ENCODE assay signal across 21 cellular contexts in the genomic region with DNA sequence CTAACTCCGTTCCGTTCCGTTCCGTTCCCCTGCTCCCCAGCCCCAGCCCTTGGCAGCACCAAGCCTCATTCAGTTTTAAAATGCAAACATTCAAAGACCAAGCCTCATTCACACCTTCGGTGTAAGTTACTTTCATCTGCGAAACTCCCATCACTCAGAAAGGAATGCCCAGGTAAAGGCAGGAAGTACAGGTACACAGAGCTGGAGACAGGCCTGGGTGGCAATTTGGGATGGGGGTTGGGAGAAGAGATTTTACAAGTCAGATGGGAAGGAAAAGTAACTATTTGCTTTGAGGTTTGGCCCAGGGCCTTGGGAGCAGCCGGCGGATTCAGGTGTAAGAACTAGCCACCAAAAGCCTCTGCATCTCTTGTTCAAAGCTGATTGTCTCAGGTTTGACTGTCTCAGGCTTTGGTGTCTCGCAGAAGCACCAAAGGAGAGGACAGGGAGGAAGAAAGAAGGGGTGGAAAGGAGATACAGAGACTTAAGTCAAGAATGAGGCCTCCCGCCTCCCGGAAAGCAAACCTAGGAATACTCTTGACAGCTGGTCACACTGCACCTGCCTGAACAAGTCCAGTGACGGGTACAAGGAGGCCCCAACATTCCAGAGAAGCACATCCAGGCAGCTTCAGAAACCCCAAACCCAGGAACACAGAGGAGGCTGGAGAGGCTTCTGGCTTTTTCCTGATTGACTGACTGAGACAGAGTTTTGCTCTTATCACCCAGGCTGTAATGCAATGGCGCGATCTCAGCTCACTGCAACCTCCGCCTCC. TPM values are rescaled to one million over a fixed set of nuclear protein-coding genes. Genes with fewer than 3 reads are reported as not detected.
A peak's percentile ranks its signal among the peaks of the same experiment; 100 is the strongest.
DNase-seq lines count a peak whose midpoint lies in the region; ATAC-seq, FAIRE-seq and TF ChIP-seq lines count a peak whose summit lies in the region.
"Had no signal": no experiment of that assay in that cellular context is flagged by ENCODE, and none has a peak within 500 bp of the region (broad histone marks: within the 10 kb centered on the region; RNA-seq: fewer than 3 reads in every experiment).

No MANE protein-coding gene starts in this region.

- H2BK5ac ChIP-seq in trophoblast cell (ENCODE audit: low read depth, low read length, poor library complexity), result no peak overlapping the region

- FAIRE-seq in GM19239 (lab: Jason Lieb, UNC), result no peak
- FAIRE-seq: GM12878 had no signal

- no TSS peak for BruUV-seq in PC-3 (replicated peaks; lab: Mats Ljungman, UMichigan)

- H3K9me3 ChIP-seq in PC-3 (ENCODE audit: low read length), result no peaks in the 10 kb centered on the region
- H3K9me3 ChIP-seq in esophagus squamous epithelium, result no peaks in the 10 kb centered on the region
- no peaks in the 10 kb centered on the region for H3K9me3 ChIP-seq in trophoblast cell (ENCODE audit: insufficient read depth, low read depth, low read length)
- H3K9me3 ChIP-seq: gastroesophageal sphincter, tibial nerve had no signal

- intact Hi-C loops in PC-3 (cut with micrococcal nuclease) (loop anchor here (10.0 kb wide), 1 partner anchor 50 kb away; the partner anchor contains the start of gene NXN), esophagus squamous epithelium (cut with DNase I) (no loop called here)

- POLR2A ChIA-PET in PC-3 (lab: Charles Lee; ENCODE audit: unreplicated experiment), result no interaction called here

- no peak overlapping the region for H2BK120ac ChIP-seq in trophoblast cell (ENCODE audit: insufficient read depth, low read length, poor library complexity)

- peak; percentile 72 for DNase-seq in ELF-1 (ENCODE audit: low read depth, low spot score)
- peak; percentile 77 for DNase-seq in PC-3
- DNase-seq in esophagus squamous epithelium (lab: John Stamatoyannopoulos, UW), result no peak
- DNase-seq in trophoblast cell, result no peak
- DNase-seq in NCI-H2107 (lab: John Stamatoyannopoulos, UW), result no peak
- DNase-seq in GM19239 (ENCODE audit: insufficient read length, low spot score), result no peak
- no peak for DNase-seq in stimulated activated CD4-positive, alpha-beta T cell treated with anti-CD3 and anti-CD28 coated beads, Interleukin-4, amount 100 ng/mL, for 1 hour
- DNase-seq: activated CD4-positive, alpha-beta T cell treated with anti-CD3 and anti-CD28 coated beads, Interleukin-2, amount 10 ng/mL, durations not matched to agents 24 days and 14 days; caudate nucleus; CD8-positive, alpha-beta memory T cell; HFFc6; immature natural killer cell; KBM-7; NCI-H226; occipital lobe; stimulated activated CD4-positive, alpha-beta T cell treated with anti-CD3 and anti-CD28 coated beads, Interleukin-4, amount 100 ng/mL, for 24 hours had no signal

- no peak overlapping the region for H3K23ac ChIP-seq in trophoblast cell (ENCODE audit: low read length)

- H3F3A ChIP-seq in PC-3 (ENCODE audit: low read length, unreplicated experiment), result no peaks in the 10 kb centered on the region

- H3K18ac ChIP-seq in trophoblast cell (ENCODE audit: low read length), result no peak overlapping the region

- CTCF ChIA-PET in PC-3 (lab: Charles Lee), result interaction anchor here (0.7 kb wide), 1 partner anchor 45 kb away, joined by 4 read pairs; no protein-coding TSS in a partner anchor

- H3K4ac ChIP-seq in trophoblast cell (ENCODE audit: low read depth, low read length), result peak overlapping the region; percentile 1

- peaks cover 43% of the 10 kb centered on the region for H3K4me1 ChIP-seq in PC-3 (ENCODE audit: insufficient read depth, low read length)
- H3K4me1 ChIP-seq in esophagus squamous epithelium, result peaks cover 12 to 81% (median 42%) of the 10 kb centered on the region in 3 donors
- peaks cover 18 to 21% of the 10 kb centered on the region in 2 experiments for H3K4me1 ChIP-seq in trophoblast cell (ENCODE audit: control insufficient read depth in 1 of 2, insufficient read depth in 2 of 2, low read length in 2 of 2)

- no peak overlapping the region for H3K14ac ChIP-seq in trophoblast cell (ENCODE audit: low read length)

- H3K9ac ChIP-seq in PC-3 (ENCODE audit: low read length) (no peak overlapping the region), trophoblast cell (ENCODE audit: low read length) (no peak overlapping the region)

- H3K36me3 ChIP-seq in PC-3 (ENCODE audit: low read depth, low read length) (no peaks in the 10 kb centered on the region), esophagus squamous epithelium (peaks cover 0 to 13% (median 0%) of the 10 kb centered on the region in 3 donors), trophoblast cell (ENCODE audit: control insufficient read depth in 1 of 2, insufficient read depth in 2 of 2, low read length in 2 of 2) (peaks cover 7 to 8% of the 10 kb centered on the region in 2 experiments)
- H3K36me3 ChIP-seq: tibial nerve had no signal

- peaks cover 3% of the 10 kb centered on the region; the same call in 1 of the 2 replicates for H4K20me1 ChIP-seq in PC-3 (ENCODE audit: low read length)

- peaks cover 6% of the 10 kb centered on the region for H3K79me1 ChIP-seq in trophoblast cell (ENCODE audit: low read length)

- WGBS in esophagus squamous epithelium, 2 donors, result 46 to 56% methylated on average over 9 to 14 of the region's 15 CpGs
- no CpG with 5 or more reads among the region's 15 CpGs for WGBS in trophoblast cell (ENCODE audit: extremely low coverage, insufficient coverage, insufficient read length)

- no peak overlapping the region for H3K27ac ChIP-seq in PC-3 (ENCODE audit: low read length)
- peak overlapping the region; percentile 44 to 85 (median 63) for H3K27ac ChIP-seq in esophagus squamous epithelium
- no peak overlapping the region for H3K27ac ChIP-seq in trophoblast cell (ENCODE audit: low read depth, low read length)
- H3K27ac ChIP-seq: gastroesophageal sphincter, tibial nerve had no signal

- H3K27me3 ChIP-seq in PC-3 (ENCODE audit: low read length) (no peaks in the 10 kb centered on the region), esophagus squamous epithelium (no peaks in the 10 kb centered on the region), trophoblast cell (ENCODE audit: insufficient read depth, low read length) (no peaks in the 10 kb centered on the region)
- H3K27me3 ChIP-seq: gastroesophageal sphincter, tibial nerve had no signal

- TF ChIP-seq CTCF in PC-3 (conservative IDR thresholded peaks at IDR 0.05; ENCODE audit: low read depth, low read length) (no peak), esophagus squamous epithelium (IDR thresholded peaks at IDR 0.05) (no peak)

- no peak overlapping the region for H2BK12ac ChIP-seq in trophoblast cell (ENCODE audit: low read length)

- no peak overlapping the region for H4K12ac ChIP-seq in trophoblast cell (ENCODE audit: low read depth, low read length)

- H2AK5ac ChIP-seq in trophoblast cell (ENCODE audit: low read length), result no peak overlapping the region

- H4K91ac ChIP-seq in trophoblast cell (ENCODE audit: low read depth, low read length), result no peak overlapping the region

- H2AFZ ChIP-seq in PC-3 (ENCODE audit: low read length) (no peak overlapping the region), trophoblast cell (ENCODE audit: insufficient read depth, low read length, poor library complexity) (no peak overlapping the region)

- H3K79me2 ChIP-seq in PC-3 (ENCODE audit: low read length) (no peaks in the 10 kb centered on the region), trophoblast cell (ENCODE audit: control insufficient read depth, insufficient read depth, low read length, poor library complexity) (peaks cover 4% of the 10 kb centered on the region)

- no peaks in the 10 kb centered on the region for H3K9me2 ChIP-seq in PC-3 (replicated peaks; ENCODE audit: low read length)

- H3K4me2 ChIP-seq in PC-3 (ENCODE audit: low read length) (peak overlapping the region; percentile 68), trophoblast cell (ENCODE audit: low read length) (no peak overlapping the region)

- peak; percentile 60 for ATAC-seq in PC-3
- ATAC-seq in activated CD4-positive, CD25-positive, alpha-beta regulatory T cell treated with anti-CD3 and anti-CD28 coated beads, Interleukin-2, amount 50 U/mL, for 24 hours, result no peak
- ATAC-seq: gastroesophageal sphincter, GM12878, sciatic nerve had no signal

- TF ChIP-seq POLR2A in esophagus squamous epithelium (IDR thresholded peaks at IDR 0.05), result no peak

- H3K4me3 ChIP-seq in PC-3 (ENCODE audit: low read length) (no peak overlapping the region), esophagus squamous epithelium (no peak overlapping the region), trophoblast cell (ENCODE audit: low read depth, low read length) (no peak overlapping the region)
- H3K4me3 ChIP-seq: gastroesophageal sphincter, GM12878, tibial nerve had no signal

- no peak overlapping the region for H4K8ac ChIP-seq in trophoblast cell (ENCODE audit: low read depth, low read length)

RNA-seq across cellular contexts. Expression of gene NXN, which starts 54.7 kb away (rescaled TPM):
- 20.8 and 25.6 TPM in 2 replicates for total RNA-seq in PC-3 (2014; rRNA removed)
- 10 to 100 TPM; 19.5 to 34.9 (median 28.7) TPM for total RNA-seq in esophagus squamous epithelium
- polyA plus RNA-seq in trophoblast cell (2013), result 57.9 and 59.2 TPM in 2 replicates

Comparison
In these comparisons a context has a peak if more than half of its experiments do, and no peak if none do; other contexts are left out.
1. DNase-seq: peak in ELF-1 (single experiment) and PC-3 (single experiment); none in esophagus squamous epithelium (single experiment), trophoblast cell (0 of 2), NCI-H2107 (single experiment), GM19239 (single experiment) and stimulated activated CD4-positive, alpha-beta T cell treated with anti-CD3 and anti-CD28 coated beads, Interleukin-4, amount 100 ng/mL, for 1 hour (single experiment).
2. H3K27ac ChIP-seq: peak in esophagus squamous epithelium (4 of 4); none in PC-3 (single experiment) and trophoblast cell (single experiment).